29 cellular contexts compared by ENCODE assay signal in genomic region chr10:92146781-92147180, GRCh38.
DNase-seq lines count a peak whose midpoint lies in the region; ATAC-seq and TF ChIP-seq lines count a peak whose summit lies in the region.
"Had no signal": no experiment of that assay in that cellular context is flagged by ENCODE, and none has a peak within 500 bp of the region (broad histone marks: within the 10 kb centered on the region; RNA-seq: fewer than 3 reads in every experiment).

No MANE protein-coding gene starts in this region.

- no peaks in the 10 kb centered on the region for H3K9me3 Mint-ChIP-seq in stimulated activated effector memory CD8-positive, alpha-beta T cell treated with anti-CD3 and anti-CD28 coated beads, Interleukin-12 subunit alpha, Interleukin-12 subunit beta, amount 100 ng/mL, for 72 hours
- H3K9me3 Mint-ChIP-seq: activated CD4-positive, alpha-beta memory T cell treated with anti-CD3 and anti-CD28 coated beads for 36 hours; activated naive CD4-positive, alpha-beta T cell treated with anti-CD3 and anti-CD28 coated beads for 36 hours; activated T-helper 1 cell treated with anti-CD3 and anti-CD28 coated beads, Interleukin-12 subunit alpha, Interleukin-12 subunit beta, Interleukin-2, Interleukin-4 antibody, amounts not matched to agents 30 ng/mL and 10 ng/mL and 1 ng/mL, durations not matched to agents 14 hours and 24 hours and 36 hours; H9 had no signal

- no peaks in the 10 kb centered on the region for H3K4me1 Mint-ChIP-seq in stimulated activated effector memory CD8-positive, alpha-beta T cell treated with anti-CD3 and anti-CD28 coated beads, Interleukin-12 subunit alpha, Interleukin-12 subunit beta, amount 100 ng/mL, for 72 hours

- no peak for DNase-seq in stimulated activated effector memory CD8-positive, alpha-beta T cell treated with anti-CD3 and anti-CD28 coated beads, Interleukin-12 subunit alpha, Interleukin-12 subunit beta, amount 100 ng/mL, for 72 hours (ENCODE audit: low spot score in 2 of 2)
- DNase-seq in testis (no peak), NCI-H69 (lab: John Stamatoyannopoulos, UW) (no peak)
- DNase-seq: activated CD4-positive, alpha-beta memory T cell treated with anti-CD3 and anti-CD28 coated beads for 36 hours; activated CD4-positive, CD25-positive, alpha-beta regulatory T cell treated with anti-CD3 and anti-CD28 coated beads, Interleukin-2, amount 50 U/mL, for 72 hours; activated CD8-positive, alpha-beta memory T cell treated with anti-CD3 and anti-CD28 coated beads, Interleukin-2, amount 50 U/mL, for 4 hours; activated naive CD4-positive, alpha-beta T cell treated with anti-CD3 and anti-CD28 coated beads for 36 hours; AML-193; CD4-positive, alpha-beta memory T cell; DMS153; effector CD8-positive, alpha-beta T cell; glutamatergic neuron; H9; KBM-7; midbrain; naive B cell; NCI-H1105; NCI-H187; stimulated activated CD4-positive, alpha-beta T cell treated with anti-CD3 and anti-CD28 coated beads, Interleukin-4, amount 100 ng/mL, for 24 hours; T-helper 17 cell had no signal

- WGBS in gastroesophageal sphincter (ENCODE audit: low coverage in 1 of 2), 2 donors: 61 to 75% methylated on average over 5 to 6 of the region's 6 CpGs
- WGBS in testis, 2 donors: 81 to 86% methylated on average over 6 of the region's 6 CpGs

- no peak overlapping the region for H3K4me3 Mint-ChIP-seq in stimulated activated effector memory CD8-positive, alpha-beta T cell treated with anti-CD3 and anti-CD28 coated beads, Interleukin-12 subunit alpha, Interleukin-12 subunit beta, amount 100 ng/mL, for 72 hours
- H3K4me3 Mint-ChIP-seq: activated CD4-positive, alpha-beta memory T cell treated with anti-CD3 and anti-CD28 coated beads for 36 hours; activated naive CD4-positive, alpha-beta T cell treated with anti-CD3 and anti-CD28 coated beads for 36 hours; activated T-helper 1 cell treated with anti-CD3 and anti-CD28 coated beads, Interleukin-12 subunit alpha, Interleukin-12 subunit beta, Interleukin-2, Interleukin-4 antibody, amounts not matched to agents 30 ng/mL and 10 ng/mL and 1 ng/mL, durations not matched to agents 14 hours and 24 hours and 36 hours; CD4-positive, alpha-beta memory T cell; H9; T-helper 17 cell had no signal

- peak overlapping the region; percentile 27 to 90 (median 65) for H3K27ac ChIP-seq in BLaER1 treated with 17β-estradiol and CSF1 and Interleukin-3, amounts not matched to agents 10 nM and 100 nM
- H3K27ac ChIP-seq in OCI-LY3 (ENCODE audit: low read length): no peak overlapping the region
- peak overlapping the region; percentile 13 to 61 (median 50) for H3K27ac ChIP-seq in gastroesophageal sphincter
- no peak overlapping the region for H3K27ac ChIP-seq in testis
- H3K27ac ChIP-seq: epithelial cell of prostate, HL-60 had no signal

- H3K36me3 Mint-ChIP-seq in stimulated activated effector memory CD8-positive, alpha-beta T cell treated with anti-CD3 and anti-CD28 coated beads, Interleukin-12 subunit alpha, Interleukin-12 subunit beta, amount 100 ng/mL, for 72 hours: no peaks in the 10 kb centered on the region
- H3K36me3 Mint-ChIP-seq: naive B cell had no signal

- H3K36me3 ChIP-seq in BLaER1 treated with 17β-estradiol and CSF1 and Interleukin-3, amounts not matched to agents 10 nM and 100 nM: peaks cover 0 to 10% (median 0%) of the 10 kb centered on the region in 11 experiments; a peak in 4 of 22 replicates
- H3K36me3 ChIP-seq in OCI-LY3 (replicated peaks; ENCODE audit: low read depth, low read length) (no peaks in the 10 kb centered on the region), gastroesophageal sphincter (no peaks in the 10 kb centered on the region), testis (ENCODE audit: low read depth, missing control alignments) (no peaks in the 10 kb centered on the region)

- no peak overlapping the region for H3K4me3 ChIP-seq in BLaER1 treated with 17β-estradiol and CSF1 and Interleukin-3, amounts not matched to agents 10 nM and 100 nM
- H3K4me3 ChIP-seq in OCI-LY3 (ENCODE audit: low read length) (no peak overlapping the region), gastroesophageal sphincter (no peak overlapping the region), testis (no peak overlapping the region)
- H3K4me3 ChIP-seq: GM12878 had no signal

- no peaks in the 10 kb centered on the region for H3K79me2 ChIP-seq in OCI-LY3 (ENCODE audit: low read length)

- H3K9ac ChIP-seq in BLaER1 treated with 17β-estradiol and CSF1 and Interleukin-3, amounts not matched to agents 10 nM and 100 nM: peak overlapping the region in 7 of 11 experiments; percentile 1 to 75 (median 40); a peak in 10 of 22 replicates
- no peak overlapping the region for H3K9ac ChIP-seq in OCI-LY3 (ENCODE audit: low read length)

- no peak for TF ChIP-seq CTCF in OCI-LY3 (IDR thresholded peaks at IDR 0.05; ENCODE audit: low read depth, low read length)
- no peak for TF ChIP-seq CTCF in gastroesophageal sphincter (IDR thresholded peaks at IDR 0.05)
- TF ChIP-seq CTCF in testis (IDR thresholded peaks at IDR 0.05): no peak

- no peaks in the 10 kb centered on the region for H3K9me3 ChIP-seq in BLaER1 treated with 17β-estradiol and CSF1 and Interleukin-3, amounts not matched to agents 10 nM and 100 nM (replicated peaks in 1 of 11)
- H3K9me3 ChIP-seq in OCI-LY3 (ENCODE audit: insufficient read depth, low read length) (no peaks in the 10 kb centered on the region), gastroesophageal sphincter (no peaks in the 10 kb centered on the region), testis (no peaks in the 10 kb centered on the region)

- no peak for TF ChIP-seq POLR2A in gastroesophageal sphincter (IDR thresholded peaks at IDR 0.05)
- TF ChIP-seq POLR2A in testis (IDR thresholded peaks at IDR 0.05): no peak
- no peak for TF ChIP-seq POLR2A in GM18505 (IDR thresholded peaks at IDR 0.05; ENCODE audit: borderline replicate concordance, extremely low read depth, insufficient read depth, insufficient read length)

- H4K20me1 ChIP-seq in BLaER1 treated with 17β-estradiol and CSF1 and Interleukin-3, amounts not matched to agents 10 nM and 100 nM: no peaks in the 10 kb centered on the region; a peak in 1 of 22 replicates
- no peaks in the 10 kb centered on the region for H4K20me1 ChIP-seq in OCI-LY3 (ENCODE audit: insufficient read depth, low read length)

- no peak overlapping the region for H2AFZ ChIP-seq in OCI-LY3 (ENCODE audit: low read depth, low read length)

- peaks cover 37 to 97% (median 55%) of the 10 kb centered on the region in 10 experiments for H3K4me1 ChIP-seq in BLaER1 treated with 17β-estradiol and CSF1 and Interleukin-3, amounts not matched to agents 10 nM and 100 nM
- H3K4me1 ChIP-seq in OCI-LY3 (ENCODE audit: low read length) (peaks cover 44% of the 10 kb centered on the region), gastroesophageal sphincter (peaks cover 0 to 86% (median 9%) of the 10 kb centered on the region in 3 donors), testis (no peaks in the 10 kb centered on the region)

- ATAC-seq in gastroesophageal sphincter (no peak), GM18505 (IDR thresholded peaks at IDR 0.05; ENCODE audit: unreplicated experiment) (no peak)
- ATAC-seq in stimulated activated effector memory CD8-positive, alpha-beta T cell treated with anti-CD3 and anti-CD28 coated beads, Interleukin-12 subunit alpha, Interleukin-12 subunit beta, amount 100 ng/mL, for 72 hours: no peak
- ATAC-seq: GM12878, sciatic nerve, T-helper 17 cell had no signal

- no peak for TF ChIP-seq EP300 in gastroesophageal sphincter (IDR thresholded peaks at IDR 0.05)

- intact Hi-C loops in testis (cut with DNase I; ENCODE audit: low total_unique reads): no loop called here

- H3K4me2 ChIP-seq in BLaER1 treated with 17β-estradiol and CSF1 and Interleukin-3, amounts not matched to agents 10 nM and 100 nM: peak overlapping the region; percentile 35 to 84 (median 66); a peak in 21 of 22 replicates
- H3K4me2 ChIP-seq in OCI-LY3 (ENCODE audit: low read length): peak overlapping the region; percentile 34; the same call in 1 of the 2 replicates

- H3K27me3 ChIP-seq in BLaER1 treated with 17β-estradiol and CSF1 and Interleukin-3, amounts not matched to agents 10 nM and 100 nM: no peaks in the 10 kb centered on the region
- no peaks in the 10 kb centered on the region for H3K27me3 ChIP-seq in OCI-LY3 (ENCODE audit: low read depth, low read length)
- H3K27me3 ChIP-seq in gastroesophageal sphincter: no peaks in the 10 kb centered on the region
- H3K27me3 ChIP-seq in testis: no peaks in the 10 kb centered on the region

- H3K27ac Mint-ChIP-seq in stimulated activated effector memory CD8-positive, alpha-beta T cell treated with anti-CD3 and anti-CD28 coated beads, Interleukin-12 subunit alpha, Interleukin-12 subunit beta, amount 100 ng/mL, for 72 hours: peak overlapping the region; percentile 16
- H3K27ac Mint-ChIP-seq: activated CD4-positive, alpha-beta memory T cell treated with anti-CD3 and anti-CD28 coated beads for 36 hours; activated naive CD4-positive, alpha-beta T cell treated with anti-CD3 and anti-CD28 coated beads for 36 hours; activated T-helper 1 cell treated with anti-CD3 and anti-CD28 coated beads, Interleukin-12 subunit alpha, Interleukin-12 subunit beta, Interleukin-2, Interleukin-4 antibody, amounts not matched to agents 30 ng/mL and 10 ng/mL and 1 ng/mL, durations not matched to agents 14 hours and 24 hours and 36 hours; H9; T-helper 17 cell had no signal

Comparison
In these comparisons a context has a peak if more than half of its experiments do, and no peak if none do; other contexts are left out.
1. H3K27ac ChIP-seq: peak in BLaER1 treated with 17β-estradiol and CSF1 and Interleukin-3, amounts not matched to agents 10 nM and 100 nM (11 of 11) and gastroesophageal sphincter (4 of 4); none in OCI-LY3 (single experiment) and testis (0 of 2).